8 cellular contexts compared by ENCODE assay signal in genomic region chr19:4403005-4403761, GRCh38. TPM values are rescaled to one million over a fixed set of nuclear protein-coding genes. Genes with fewer than 3 reads are reported as not detected.
DNase-seq lines count a peak whose midpoint lies in the region; ATAC-seq and TF ChIP-seq lines count a peak whose summit lies in the region.

No MANE protein-coding gene starts in this region.

- peaks cover 50% of the 10 kb centered on the region for H3K4me1 Mint-ChIP-seq in stimulated activated naive CD8-positive, alpha-beta T cell treated with anti-CD3 and anti-CD28 coated beads, Interleukin-15, Interleukin-2, amounts not matched to agents 100 ng/mL and 50 ng/mL, for 24 hours (ENCODE audit: low read depth)
- H3K4me1 Mint-ChIP-seq in memory B cell = peaks cover 22% of the 10 kb centered on the region

- no peaks in the 10 kb centered on the region for H3K36me3 ChIP-seq in ascending aorta

- no peaks in the 10 kb centered on the region for H3K9me3 ChIP-seq in ascending aorta

- no peak for ATAC-seq in stimulated activated naive CD8-positive, alpha-beta T cell treated with anti-CD3 and anti-CD28 coated beads, Interleukin-15, Interleukin-2, amounts not matched to agents 100 U/mL and 50 U/mL, for 24 hours
- ATAC-seq in memory B cell (ENCODE audit: low read depth) = no peak

- no peaks in the 10 kb centered on the region for H3K27me3 ChIP-seq in ascending aorta

- peak overlapping the region; percentile 90 for H3K27ac Mint-ChIP-seq in stimulated activated naive CD8-positive, alpha-beta T cell treated with anti-CD3 and anti-CD28 coated beads, Interleukin-15, Interleukin-2, amounts not matched to agents 100 ng/mL and 50 ng/mL, for 24 hours
- peak overlapping the region; percentile 97 for H3K27ac Mint-ChIP-seq in memory B cell

- H3K4me3 ChIP-seq in ascending aorta = peak overlapping the region; percentile 78 to 85

- intact Hi-C loops in ascending aorta (cut with DNase I) = loop anchor here (2.0 to 5.0 kb wide), 2 partner anchors 69 to 220 kb away; partner anchors contain the start of genes ANKRD24, HDGFL2 and SIRT6

- H3K4me1 ChIP-seq in ascending aorta = peaks cover 7 to 10% of the 10 kb centered on the region in 2 donors

- no peak for DNase-seq in stimulated activated naive CD8-positive, alpha-beta T cell treated with anti-CD3 and anti-CD28 coated beads, Interleukin-15, Interleukin-2, amounts not matched to agents 100 U/mL and 50 U/mL, for 24 hours
- DNase-seq in ascending aorta (ENCODE audit: low spot score in 2 of 2) (no peak), memory B cell (ENCODE audit: low spot score in 2 of 2) (no peak), NCI-H146 (lab: John Stamatoyannopoulos, UW) (no peak), caudate nucleus (lab: John Stamatoyannopoulos, UW) (no peak), mesenteric fat pad (ENCODE audit: low spot score) (no peak), NCI-H2081 treated with DMSO at 0.1 percent for 48 hours (lab: John Stamatoyannopoulos, UW) (no peak)

- H3K9me3 Mint-ChIP-seq in stimulated activated naive CD8-positive, alpha-beta T cell treated with anti-CD3 and anti-CD28 coated beads, Interleukin-15, Interleukin-2, amounts not matched to agents 100 ng/mL and 50 ng/mL, for 24 hours = no peaks in the 10 kb centered on the region
- H3K9me3 Mint-ChIP-seq in memory B cell = no peaks in the 10 kb centered on the region

- H3K27me3 Mint-ChIP-seq in stimulated activated naive CD8-positive, alpha-beta T cell treated with anti-CD3 and anti-CD28 coated beads, Interleukin-15, Interleukin-2, amounts not matched to agents 100 ng/mL and 50 ng/mL, for 24 hours = no peaks in the 10 kb centered on the region
- H3K27me3 Mint-ChIP-seq in memory B cell = no peaks in the 10 kb centered on the region

- TF ChIP-seq CTCF in ascending aorta (IDR thresholded peaks at IDR 0.05) = no peak

- peaks cover 32% of the 10 kb centered on the region for H3K36me3 Mint-ChIP-seq in stimulated activated naive CD8-positive, alpha-beta T cell treated with anti-CD3 and anti-CD28 coated beads, Interleukin-15, Interleukin-2, amounts not matched to agents 100 ng/mL and 50 ng/mL, for 24 hours (ENCODE audit: low read depth)
- no peaks in the 10 kb centered on the region for H3K36me3 Mint-ChIP-seq in memory B cell

- H3K27ac ChIP-seq in ascending aorta (peak overlapping the region in 1 of 2 donors; percentile 47), caudate nucleus (ENCODE audit: low read depth, low read length) (no peak overlapping the region)

- peak overlapping the region; percentile 97 for H3K4me3 Mint-ChIP-seq in stimulated activated naive CD8-positive, alpha-beta T cell treated with anti-CD3 and anti-CD28 coated beads, Interleukin-15, Interleukin-2, amounts not matched to agents 100 ng/mL and 50 ng/mL, for 24 hours
- peak overlapping the region; percentile 83 for H3K4me3 Mint-ChIP-seq in memory B cell

RNA-seq across cellular contexts. Expression of gene CHAF1A, which starts 0.7 kb away (rescaled TPM):
- total RNA-seq in ascending aorta (0.85 TPM), mesenteric fat pad (6.0 TPM)

RNA-seq across cellular contexts. Expression of gene SH3GL1, which starts 2.8 kb away (rescaled TPM):
- total RNA-seq in ascending aorta (61.4 TPM), mesenteric fat pad (91.2 TPM)

RNA-seq across cellular contexts. Expression of gene UBXN6, which starts 54.4 kb away (rescaled TPM):
- total RNA-seq in ascending aorta = 560 TPM
- 119 TPM for total RNA-seq in mesenteric fat pad

RNA-seq across cellular contexts. Expression of gene MPND, which starts 59.8 kb away (rescaled TPM):
- total RNA-seq in ascending aorta (21.9 TPM), mesenteric fat pad (14.4 TPM)
